Comparison of ENCODE assay signal across 1 cellular context in the genomic region with DNA sequence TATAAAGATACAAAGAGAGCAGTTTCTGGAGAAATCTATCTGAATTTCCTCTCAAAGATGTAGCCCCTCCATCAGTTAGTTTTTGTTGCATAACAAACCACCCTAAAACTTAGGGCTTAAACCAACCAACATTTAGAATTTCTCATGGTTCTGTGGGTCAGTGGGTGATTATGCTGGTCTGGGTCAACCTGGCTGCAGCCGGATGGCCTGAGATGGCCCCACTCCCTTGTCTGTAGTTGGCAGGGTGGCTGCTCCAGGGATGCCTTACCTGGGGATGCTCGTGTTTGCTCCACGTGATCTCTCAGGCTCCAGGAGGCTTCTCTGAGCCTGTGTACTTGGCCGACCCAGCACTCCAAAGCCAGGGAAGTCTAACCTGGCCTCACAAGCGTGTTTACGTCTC.
TF ChIP-seq lines count a peak whose summit lies in the region.

No MANE protein-coding gene starts in this region.

TF ChIP-seq in SK-N-SH treated with all-trans-retinoic acid at 6 μM for 48 hours, 23 proteins besides CTCF, POLR2A, EP300 and RAD21 (continued from another document):
- TF ChIP-seq, protein P1, sequence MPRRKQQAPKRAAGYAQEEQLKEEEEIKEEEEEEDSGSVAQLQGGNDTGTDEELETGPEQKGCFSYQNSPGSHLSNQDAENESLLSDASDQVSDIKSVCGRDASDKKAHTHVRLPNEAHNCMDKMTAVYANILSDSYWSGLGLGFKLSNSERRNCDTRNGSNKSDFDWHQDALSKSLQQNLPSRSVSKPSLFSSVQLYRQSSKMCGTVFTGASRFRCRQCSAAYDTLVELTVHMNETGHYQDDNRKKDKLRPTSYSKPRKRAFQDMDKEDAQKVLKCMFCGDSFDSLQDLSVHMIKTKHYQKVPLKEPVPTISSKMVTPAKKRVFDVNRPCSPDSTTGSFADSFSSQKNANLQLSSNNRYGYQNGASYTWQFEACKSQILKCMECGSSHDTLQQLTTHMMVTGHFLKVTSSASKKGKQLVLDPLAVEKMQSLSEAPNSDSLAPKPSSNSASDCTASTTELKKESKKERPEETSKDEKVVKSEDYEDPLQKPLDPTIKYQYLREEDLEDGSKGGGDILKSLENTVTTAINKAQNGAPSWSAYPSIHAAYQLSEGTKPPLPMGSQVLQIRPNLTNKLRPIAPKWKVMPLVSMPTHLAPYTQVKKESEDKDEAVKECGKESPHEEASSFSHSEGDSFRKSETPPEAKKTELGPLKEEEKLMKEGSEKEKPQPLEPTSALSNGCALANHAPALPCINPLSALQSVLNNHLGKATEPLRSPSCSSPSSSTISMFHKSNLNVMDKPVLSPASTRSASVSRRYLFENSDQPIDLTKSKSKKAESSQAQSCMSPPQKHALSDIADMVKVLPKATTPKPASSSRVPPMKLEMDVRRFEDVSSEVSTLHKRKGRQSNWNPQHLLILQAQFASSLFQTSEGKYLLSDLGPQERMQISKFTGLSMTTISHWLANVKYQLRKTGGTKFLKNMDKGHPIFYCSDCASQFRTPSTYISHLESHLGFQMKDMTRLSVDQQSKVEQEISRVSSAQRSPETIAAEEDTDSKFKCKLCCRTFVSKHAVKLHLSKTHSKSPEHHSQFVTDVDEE (CRISPR knock-in tag; IDR thresholded peaks at IDR 0.05), result no peak
- no peak for TF ChIP-seq ARNTL (CRISPR knock-in tag; IDR thresholded peaks at IDR 0.05; ENCODE audit: borderline replicate concordance, low read depth)
TF ChIP-seq in SK-N-SH treated with all-trans-retinoic acid at 6 μM for 48 hours: peak in this region for 0.
